18 cellular contexts compared by ENCODE assay signal in the genomic region with DNA sequence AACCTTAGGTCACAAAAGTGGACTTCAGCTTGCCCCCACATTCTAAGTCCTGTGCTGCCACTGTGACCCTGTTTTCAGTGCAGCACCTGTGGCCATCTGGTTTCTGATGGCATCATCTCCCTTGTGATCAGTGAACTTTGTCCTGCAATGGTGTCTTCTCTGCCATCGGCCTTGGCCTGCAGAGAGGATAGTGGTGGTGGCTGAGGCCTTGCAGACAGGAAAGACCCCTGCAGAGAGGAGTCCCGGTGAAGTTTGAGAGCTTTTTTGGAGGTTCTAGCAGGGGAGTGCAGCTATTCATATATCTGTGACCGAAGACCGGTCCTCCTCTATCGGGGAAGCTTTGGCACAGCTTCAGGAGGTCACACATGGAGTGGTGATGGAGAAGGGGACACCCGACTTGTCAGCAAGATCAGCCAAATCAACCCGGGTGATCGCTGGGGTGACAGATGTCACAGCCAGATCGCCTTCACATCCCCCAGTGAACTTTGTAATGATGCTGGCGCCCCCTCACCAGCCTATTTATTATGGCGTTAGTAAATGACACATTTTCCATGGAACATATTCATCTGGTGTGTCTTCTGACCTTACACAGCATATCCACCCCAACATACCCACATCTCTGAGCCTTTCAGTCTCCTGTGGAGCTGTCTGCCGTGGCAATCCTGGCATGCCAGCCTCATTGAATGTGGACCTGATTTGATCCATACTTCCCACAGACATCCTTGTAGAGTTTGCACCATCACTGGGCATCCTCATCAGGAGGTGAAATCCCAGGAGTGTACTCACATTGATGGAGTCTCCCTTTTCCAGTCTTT.
DNase-seq lines count a peak whose midpoint lies in the region; ATAC-seq and TF ChIP-seq lines count a peak whose summit lies in the region.
"Had no signal": no experiment of that assay in that cellular context is flagged by ENCODE, and none has a peak within 500 bp of the region (broad histone marks: within the 10 kb centered on the region; RNA-seq: fewer than 3 reads in every experiment).

No MANE protein-coding gene starts in this region.

- no peak overlapping the region for H4K91ac ChIP-seq in neuronal stem cell (ENCODE audit: low read depth, low read length, poor library complexity)

- H3K4me2 ChIP-seq in neuronal stem cell (ENCODE audit: insufficient read depth, low read length, poor library complexity, severe bottlenecking): no peak overlapping the region

- no peak overlapping the region for H3K4me3 Mint-ChIP-seq in endodermal cell
- H3K4me3 Mint-ChIP-seq: CD4-positive, CD25-positive, alpha-beta regulatory T cell had no signal

- H3K4me3 ChIP-seq in endodermal cell (ENCODE audit: low read length): no peak overlapping the region
- H3K4me3 ChIP-seq in neuronal stem cell (ENCODE audit: low read length in 2 of 2): no peak overlapping the region
- H3K4me3 ChIP-seq: MG63 had no signal

- H3K18ac ChIP-seq in neuronal stem cell (ENCODE audit: low read length): peak overlapping the region; percentile 57

- no peaks in the 10 kb centered on the region for H3K9me3 Mint-ChIP-seq in endodermal cell
- H3K9me3 Mint-ChIP-seq: CD4-positive, CD25-positive, alpha-beta regulatory T cell had no signal

- H4K8ac ChIP-seq in neuronal stem cell (ENCODE audit: low read depth, low read length): no peak overlapping the region

- intact Hi-C loops in cardiac septum (cut with DNase I): no loop called here
- intact Hi-C loops in Right ventricle myocardium inferior (cut with DNase I): no loop called here

- WGBS in endodermal cell (ENCODE audit: insufficient coverage in 1 of 2, insufficient read length in 1 of 2), 2 experiments: 79 to 82% methylated on average over 10 to 12 of the region's 12 CpGs
- no CpG with 5 or more reads among the region's 12 CpGs for WGBS in neuronal stem cell (ENCODE audit: extremely low coverage in 2 of 2, insufficient read length in 2 of 2, insufficient replicate concordance in 1 of 2), 2 donors

- no peaks in the 10 kb centered on the region for H3K79me1 ChIP-seq in neuronal stem cell (ENCODE audit: low read depth, low read length)

- no peak for TF ChIP-seq CTCF in endodermal cell (conservative IDR thresholded peaks at IDR 0.05)

- no peaks in the 10 kb centered on the region for H3K9me3 ChIP-seq in endodermal cell (ENCODE audit: control insufficient read depth, low read length)
- no peaks in the 10 kb centered on the region for H3K9me3 ChIP-seq in neuronal stem cell (replicated peaks in 1 of 2; ENCODE audit: control insufficient read depth in 2 of 2, insufficient read depth in 1 of 2, low read depth in 1 of 2, low read length in 2 of 2)
- H3K9me3 ChIP-seq: MG63 had no signal

- no peak overlapping the region for H3K14ac ChIP-seq in neuronal stem cell (ENCODE audit: low read length)

- H2AK5ac ChIP-seq in neuronal stem cell (ENCODE audit: low read depth, low read length): peak overlapping the region; percentile 47

- no peak overlapping the region for H3K4ac ChIP-seq in neuronal stem cell (ENCODE audit: low read length)

- no peaks in the 10 kb centered on the region for H3K36me3 ChIP-seq in endodermal cell (ENCODE audit: control insufficient read depth, insufficient read depth, low read length)
- no peaks in the 10 kb centered on the region for H3K36me3 ChIP-seq in neuronal stem cell (replicated peaks in 1 of 2; ENCODE audit: control insufficient read depth in 2 of 2, insufficient read depth in 2 of 2, low read length in 2 of 2)
- H3K36me3 ChIP-seq: MG63 had no signal

- ATAC-seq in Right ventricle myocardium inferior (no peak), GM21515 (IDR thresholded peaks at IDR 0.05; ENCODE audit: unreplicated experiment) (no peak), HG03565 (IDR thresholded peaks at IDR 0.05; ENCODE audit: unreplicated experiment) (no peak)
- ATAC-seq: HepG2, Panc1 had no signal

- no peak overlapping the region for H2BK12ac ChIP-seq in neuronal stem cell (ENCODE audit: low read length)

- no peaks in the 10 kb centered on the region for H3K4me1 ChIP-seq in endodermal cell (ENCODE audit: control insufficient read depth, insufficient read depth, low read length)
- no peaks in the 10 kb centered on the region for H3K4me1 ChIP-seq in neuronal stem cell (ENCODE audit: control insufficient read depth in 2 of 2, insufficient read depth in 1 of 2, low read depth in 1 of 2, low read length in 2 of 2)

- H3K27ac ChIP-seq in endodermal cell (ENCODE audit: low read depth, low read length) (no peak overlapping the region), neuronal stem cell (replicated peaks; ENCODE audit: low read length) (no peak overlapping the region)

- H2AFZ ChIP-seq in neuronal stem cell (ENCODE audit: low read length): no peak overlapping the region

- no peak overlapping the region for H3K23ac ChIP-seq in neuronal stem cell (ENCODE audit: low read depth, low read length, poor library complexity)

- H3K27me3 ChIP-seq in endodermal cell (ENCODE audit: control insufficient read depth, insufficient read depth, low read length, poor library complexity, severe bottlenecking): no peaks in the 10 kb centered on the region
- H3K27me3 ChIP-seq in neuronal stem cell (ENCODE audit: control insufficient read depth in 3 of 3, insufficient read depth in 3 of 3, low read depth in 1 of 3, low read length in 3 of 3): peaks cover 0 to 8% (median 0%) of the 10 kb centered on the region in 3 experiments
- H3K27me3 ChIP-seq: MG63 had no signal

- H3K9ac ChIP-seq in endodermal cell (ENCODE audit: extremely low read depth, low read length, poor library complexity, severe bottlenecking) (no peak overlapping the region), neuronal stem cell (ENCODE audit: low read depth, low read length, poor library complexity) (no peak overlapping the region)

- H3K4me1 Mint-ChIP-seq in endodermal cell: no peaks in the 10 kb centered on the region

- DNase-seq in cardiac septum (ENCODE audit: low spot score) (peak; percentile 72), Right ventricle myocardium inferior (ENCODE audit: missing footprints) (no peak), endodermal cell (peak; percentile 23), neuronal stem cell (ENCODE audit: low spot score) (no peak), NCI-H1417 treated with DMSO at 0.1 percent for 48 hours (lab: John Stamatoyannopoulos, UW) (no peak)
- DNase-seq: CD4-positive, CD25-positive, alpha-beta regulatory T cell; DMS79; GOT3; MG63; NCI-H1105; NCI-H187 treated with DMSO at 0.1 percent for 48 hours; NCI-H510A; NCI-H82; SHP77 had no signal

- H3K27ac Mint-ChIP-seq in endodermal cell: no peak overlapping the region
- H3K27ac Mint-ChIP-seq: CD4-positive, CD25-positive, alpha-beta regulatory T cell had no signal

- H2BK120ac ChIP-seq in neuronal stem cell (ENCODE audit: low read depth, low read length): no peak overlapping the region

- no peaks in the 10 kb centered on the region for H3K27me3 Mint-ChIP-seq in endodermal cell (ENCODE audit: insufficient read depth)
- H3K27me3 Mint-ChIP-seq: CD4-positive, CD25-positive, alpha-beta regulatory T cell had no signal

- H3K36me3 Mint-ChIP-seq in endodermal cell (ENCODE audit: low read depth): no peaks in the 10 kb centered on the region
- H3K36me3 Mint-ChIP-seq: CD4-positive, CD25-positive, alpha-beta regulatory T cell had no signal

- no peak overlapping the region for H2BK15ac ChIP-seq in neuronal stem cell (ENCODE audit: low read length)

- no peak overlapping the region for H2BK5ac ChIP-seq in neuronal stem cell (ENCODE audit: low read length)

Comparison
In these comparisons a context has a peak if more than half of its experiments do, and no peak if none do; other contexts are left out.
1. DNase-seq: peak in cardiac septum (single experiment) and endodermal cell (single experiment); none in Right ventricle myocardium inferior (single experiment), neuronal stem cell (single experiment) and NCI-H1417 treated with DMSO at 0.1 percent for 48 hours (single experiment).